1 cellular context compared by ENCODE assay signal in genomic region chr18:35062408-35062807, GRCh38.
TF ChIP-seq lines count a peak whose summit lies in the region.

No MANE protein-coding gene starts in this region.

TF ChIP-seq in HepG2, 621 proteins besides CTCF, POLR2A, EP300 and RAD21 (continued from another document and continues in another):
- TF ChIP-seq MLX (CRISPR knock-in tag; IDR thresholded peaks at IDR 0.05) = no peak
- no peak for TF ChIP-seq HMGXB4 (CRISPR knock-in tag; IDR thresholded peaks at IDR 0.05; ENCODE audit: borderline replicate concordance in 1 of 2, low read depth in 1 of 2)
- TF ChIP-seq ZNF329 (CRISPR knock-in tag; IDR thresholded peaks at IDR 0.05; ENCODE audit: low read depth) = no peak
- no peak for TF ChIP-seq ZNF510 (CRISPR knock-in tag; IDR thresholded peaks at IDR 0.05; ENCODE audit: low read depth)
- TF ChIP-seq ZSCAN12 (CRISPR knock-in tag; IDR thresholded peaks at IDR 0.05) = no peak
- TF ChIP-seq KLF6 (CRISPR knock-in tag; IDR thresholded peaks at IDR 0.05) = no peak
- TF ChIP-seq CHD4 (IDR thresholded peaks at IDR 0.05; ENCODE audit: borderline replicate concordance, low read length) = no peak
- no peak for TF ChIP-seq THAP9 (CRISPR knock-in tag; IDR thresholded peaks at IDR 0.05; ENCODE audit: borderline replicate concordance)
- TF ChIP-seq ZNF468 (CRISPR knock-in tag; IDR thresholded peaks at IDR 0.05) = no peak
- TF ChIP-seq ZSCAN29 (CRISPR knock-in tag; conservative IDR thresholded peaks at IDR 0.05) = no peak
- TF ChIP-seq PBX2 (CRISPR knock-in tag; IDR thresholded peaks at IDR 0.05) = no peak
- no peak for TF ChIP-seq ZNF878 (CRISPR knock-in tag; IDR thresholded peaks at IDR 0.05)
- TF ChIP-seq FOXP4 (CRISPR knock-in tag; IDR thresholded peaks at IDR 0.05) = no peak
- no peak for TF ChIP-seq TARDBP (CRISPR knock-in tag; IDR thresholded peaks at IDR 0.05)
- no peak for TF ChIP-seq FOXM1 (CRISPR knock-in tag; IDR thresholded peaks at IDR 0.05)
- TF ChIP-seq ZNF20 (CRISPR knock-in tag; IDR thresholded peaks at IDR 0.05) = no peak
- no peak for TF ChIP-seq ZNF652 (CRISPR knock-in tag; IDR thresholded peaks at IDR 0.05; ENCODE audit: borderline replicate concordance, low read depth)
- no peak for TF ChIP-seq IRF1 (CRISPR knock-in tag; IDR thresholded peaks at IDR 0.05; ENCODE audit: low read depth)
- TF ChIP-seq CHD2 (IDR thresholded peaks at IDR 0.05; ENCODE audit: low read depth, low read length) = no peak
- TF ChIP-seq ARID5B (CRISPR knock-in tag; IDR thresholded peaks at IDR 0.05) = peak; percentile 61
- peak; percentile 57 for TF ChIP-seq RARA (CRISPR knock-in tag; IDR thresholded peaks at IDR 0.05)
- TF ChIP-seq THAP7 (CRISPR knock-in tag; IDR thresholded peaks at IDR 0.05) = no peak
- no peak for TF ChIP-seq ZNF766 (CRISPR knock-in tag; IDR thresholded peaks at IDR 0.05; ENCODE audit: borderline replicate concordance)
- peak; percentile 23; the same call in 1 of the 2 replicates for TF ChIP-seq BCL6 (CRISPR knock-in tag; IDR thresholded peaks at IDR 0.05)
- no peak for TF ChIP-seq ZNF205 (CRISPR knock-in tag; IDR thresholded peaks at IDR 0.05)
- no peak for TF ChIP-seq RFX5 (IDR thresholded peaks at IDR 0.05; ENCODE audit: low read depth, low read length)
- TF ChIP-seq ETV5 (CRISPR knock-in tag; IDR thresholded peaks at IDR 0.05; ENCODE audit: borderline replicate concordance) = no peak
- no peak for TF ChIP-seq ZNF460 (CRISPR knock-in tag; IDR thresholded peaks at IDR 0.05; ENCODE audit: borderline replicate concordance)
- TF ChIP-seq ZNF382 (CRISPR knock-in tag; IDR thresholded peaks at IDR 0.05; ENCODE audit: borderline replicate concordance) = no peak
- no peak for TF ChIP-seq PRPF4 (IDR thresholded peaks at IDR 0.05; ENCODE audit: low read depth, low read length, poor library complexity, severe bottlenecking)
- TF ChIP-seq ATF7-NPFF (CRISPR knock-in tag; IDR thresholded peaks at IDR 0.05; ENCODE audit: low read depth) = no peak
- TF ChIP-seq ARID3A (IDR thresholded peaks at IDR 0.05; ENCODE audit: low read depth, low read length) = no peak
- 0 out of 2 replicates have a peak, but pooled peaks have one; percentile 8 for TF ChIP-seq NCOA2 (CRISPR knock-in tag; IDR thresholded peaks at IDR 0.05)
- TF ChIP-seq ZNF569 (CRISPR knock-in tag; IDR thresholded peaks at IDR 0.05; ENCODE audit: borderline replicate concordance) = no peak
- TF ChIP-seq ZFP36L1 (CRISPR knock-in tag; IDR thresholded peaks at IDR 0.05) = no peak
- TF ChIP-seq BRF2 (CRISPR knock-in tag; IDR thresholded peaks at IDR 0.05) = no peak
- no peak for TF ChIP-seq HES4 (CRISPR knock-in tag; IDR thresholded peaks at IDR 0.05; ENCODE audit: borderline replicate concordance)
- TF ChIP-seq NFKBIZ (CRISPR knock-in tag; IDR thresholded peaks at IDR 0.05) = no peak
- peak; percentile 67 for TF ChIP-seq GATAD2A (CRISPR knock-in tag; IDR thresholded peaks at IDR 0.05)
- TF ChIP-seq U2AF2 (IDR thresholded peaks at IDR 0.05; ENCODE audit: low read depth, low read length) = no peak
- TF ChIP-seq POGZ (CRISPR knock-in tag; IDR thresholded peaks at IDR 0.05) = peak; percentile 50
- TF ChIP-seq SRF (IDR thresholded peaks at IDR 0.05; ENCODE audit: low read depth, low read length) = no peak
- TF ChIP-seq REPIN1 (CRISPR knock-in tag; IDR thresholded peaks at IDR 0.05; ENCODE audit: borderline replicate concordance, low read depth) = no peak
- peak; percentile 62; the same call in 1 of the 2 replicates for TF ChIP-seq HNF4G (IDR thresholded peaks at IDR 0.05; ENCODE audit: borderline replicate concordance, low read depth, low read length)
- TF ChIP-seq HNF4G (CRISPR knock-in tag; IDR thresholded peaks at IDR 0.05; ENCODE audit: borderline replicate concordance, low read depth) = no peak
- TF ChIP-seq MBNL3 (CRISPR knock-in tag; conservative IDR thresholded peaks at IDR 0.05) = no peak
